Comparison of ENCODE assay signal across 20 cellular contexts in the genomic region with DNA sequence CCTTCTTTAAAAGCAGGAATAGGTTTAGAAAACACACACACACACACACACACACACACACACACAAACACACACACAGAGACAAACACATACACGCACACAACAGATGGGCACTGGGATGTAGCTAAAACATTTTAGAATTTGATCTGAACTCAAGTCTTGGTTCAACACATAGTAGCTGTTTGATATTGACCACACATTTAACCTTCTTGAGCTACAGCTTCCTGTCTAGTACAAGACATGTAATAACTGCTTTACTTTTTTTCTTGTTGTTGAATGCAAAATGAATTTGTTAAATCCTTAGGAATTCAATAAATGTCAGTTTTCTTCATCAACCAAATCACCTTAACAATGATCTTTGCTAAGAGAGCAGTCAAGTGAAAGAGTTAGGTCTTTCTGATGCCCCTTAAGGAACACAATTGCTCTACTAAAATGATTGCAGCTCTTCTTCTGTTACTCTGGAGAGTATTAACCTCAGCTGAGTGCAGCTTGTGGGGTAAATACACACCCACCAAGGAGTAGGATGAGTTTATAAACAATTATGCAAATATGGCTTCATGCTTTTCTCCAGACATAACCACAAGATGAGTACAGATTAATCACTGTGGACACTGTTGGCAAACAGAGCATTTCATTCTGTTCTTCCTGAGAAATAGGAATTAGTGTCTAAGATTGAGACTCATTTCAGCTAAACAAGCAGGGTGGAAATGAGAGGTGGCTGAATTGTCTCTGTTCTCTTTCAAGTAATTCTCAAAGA.
DNase-seq lines count a peak whose midpoint lies in the region; ATAC-seq lines count a peak whose summit lies in the region.
"Had no signal": no experiment of that assay in that cellular context is flagged by ENCODE, and none has a peak within 500 bp of the region (broad histone marks: within the 10 kb centered on the region; RNA-seq: fewer than 3 reads in every experiment).

No MANE protein-coding gene starts in this region.

- peak overlapping the region; percentile 69 for H4K91ac ChIP-seq in mesenchymal stem cell (ENCODE audit: low read length)

- no peak overlapping the region for H3K18ac ChIP-seq in mesenchymal stem cell (ENCODE audit: low read depth in 1 of 2, low read length in 2 of 2)

- no peaks in the 10 kb centered on the region for H3K36me3 ChIP-seq in BLaER1 treated with 17β-estradiol and CSF1 and Interleukin-3, amounts not matched to agents 10 nM and 100 nM
- H3K36me3 ChIP-seq in mesenchymal stem cell (ENCODE audit: control insufficient read depth in 1 of 2, insufficient read depth in 2 of 2, low read depth in 1 of 2, low read length in 2 of 2), result no peaks in the 10 kb centered on the region
- H3K36me3 ChIP-seq: heart left ventricle had no signal

- H4K8ac ChIP-seq in mesenchymal stem cell (ENCODE audit: low read length), result no peak overlapping the region

- intact Hi-C loops in left colon (cut with DNase I, micrococcal nuclease), result no loop called here

- no peak for ATAC-seq in left colon
- ATAC-seq: naive thymus-derived CD8-positive, alpha-beta T cell had no signal

- H3K4me3 ChIP-seq in BLaER1 treated with 17β-estradiol and CSF1 and Interleukin-3, amounts not matched to agents 10 nM and 100 nM, result no peak overlapping the region
- H3K4me3 ChIP-seq in mesenchymal stem cell (ENCODE audit: insufficient read depth in 1 of 2, low read depth in 1 of 2, low read length in 2 of 2), result no peak overlapping the region
- H3K4me3 ChIP-seq: heart left ventricle had no signal

- H3K9me3 ChIP-seq in BLaER1 treated with 17β-estradiol and CSF1 and Interleukin-3, amounts not matched to agents 10 nM and 100 nM (replicated peaks in 1 of 11), result no peaks in the 10 kb centered on the region
- no peaks in the 10 kb centered on the region for H3K9me3 ChIP-seq in mesenchymal stem cell (ENCODE audit: control insufficient read depth, low read length)
- H3K9me3 ChIP-seq: heart left ventricle had no signal

- H3K9ac ChIP-seq in BLaER1 treated with 17β-estradiol and CSF1 and Interleukin-3, amounts not matched to agents 10 nM and 100 nM, result no peak overlapping the region
- peak overlapping the region; percentile 36 for H3K9ac ChIP-seq in mesenchymal stem cell (ENCODE audit: low read length)

- H2BK5ac ChIP-seq in mesenchymal stem cell (ENCODE audit: low read depth, low read length, poor library complexity, severe bottlenecking), result no peak overlapping the region

- H3K27ac ChIP-seq in BLaER1 treated with 17β-estradiol and CSF1 and Interleukin-3, amounts not matched to agents 10 nM and 100 nM, result no peak overlapping the region
- no peak overlapping the region for H3K27ac ChIP-seq in mesenchymal stem cell (ENCODE audit: low read length, poor library complexity, severe bottlenecking)
- H3K27ac ChIP-seq: heart left ventricle had no signal

- no peak overlapping the region for H3K4ac ChIP-seq in mesenchymal stem cell (ENCODE audit: low read depth in 1 of 2, low read length in 2 of 2)

- peaks cover 0 to 24% (median 18%) of the 10 kb centered on the region in 10 experiments; a peak in 15 of 20 replicates for H3K4me1 ChIP-seq in BLaER1 treated with 17β-estradiol and CSF1 and Interleukin-3, amounts not matched to agents 10 nM and 100 nM
- no peaks in the 10 kb centered on the region for H3K4me1 ChIP-seq in mesenchymal stem cell (ENCODE audit: control insufficient read depth, insufficient read depth, low read depth, low read length)
- H3K4me1 ChIP-seq: heart left ventricle had no signal

- peak overlapping the region in 1 of 2 experiments; percentile 63 for H2BK12ac ChIP-seq in mesenchymal stem cell (ENCODE audit: low read length in 2 of 2)

- H2AK5ac ChIP-seq in mesenchymal stem cell (ENCODE audit: low read length, severe bottlenecking), result no peak overlapping the region

- 8% methylated on average over 1 of the region's 1 CpG for WGBS in mesenchymal stem cell

- no peak overlapping the region for H2BK15ac ChIP-seq in mesenchymal stem cell (ENCODE audit: low read depth, poor library complexity, severe bottlenecking)

- no peaks in the 10 kb centered on the region for H4K20me1 ChIP-seq in BLaER1 treated with 17β-estradiol and CSF1 and Interleukin-3, amounts not matched to agents 10 nM and 100 nM

- no peaks in the 10 kb centered on the region for H3K79me1 ChIP-seq in mesenchymal stem cell (replicated peaks; ENCODE audit: low read length, poor library complexity, severe bottlenecking)

- no peak overlapping the region for H2BK120ac ChIP-seq in mesenchymal stem cell (ENCODE audit: low read depth, low read length)

- H3K14ac ChIP-seq in mesenchymal stem cell (ENCODE audit: low read length in 2 of 2), result no peak overlapping the region

- DNase-seq in NCI-H226 (peak; percentile 7), dedifferentiated amniotic fluid mesenchymal stem cell (ENCODE audit: extremely low spot score) (peak; percentile 20), mesenchymal stem cell (peak; percentile 93), dermis blood vessel endothelial cell (no peak), DMS153 (lab: John Stamatoyannopoulos, UW) (no peak), HuH-7 (ENCODE audit: low spot score) (no peak), left colon (no peak)
- DNase-seq: activated CD4-positive, alpha-beta T cell treated with anti-CD3 and anti-CD28 coated beads, Interleukin-2, amount 10 ng/mL, durations not matched to agents 7 days and 5 days; activated T-cell treated with anti-CD3 and anti-CD28 coated beads, Interleukin-2, amount 50 U/mL, for 48 hours; amniotic stem cell; DND-41; effector CD4-positive, alpha-beta T cell; heart left ventricle; KBM-7; naive thymus-derived CD8-positive, alpha-beta T cell; NCI-H146; NCI-H510A; RPMI8226; stimulated activated CD4-positive, alpha-beta T cell treated with anti-CD3 and anti-CD28 coated beads, Interleukin-4, amount 100 ng/mL, for 1 hour had no signal

- no peak overlapping the region for H3K23ac ChIP-seq in mesenchymal stem cell (ENCODE audit: low read length in 2 of 2)

- no peak overlapping the region for H2AFZ ChIP-seq in mesenchymal stem cell (ENCODE audit: low read depth, low read length)

- peak overlapping the region in 8 of 11 experiments; percentile 18 to 75 (median 57); a peak in 14 of 22 replicates for H3K4me2 ChIP-seq in BLaER1 treated with 17β-estradiol and CSF1 and Interleukin-3, amounts not matched to agents 10 nM and 100 nM
- no peak overlapping the region for H3K4me2 ChIP-seq in mesenchymal stem cell (ENCODE audit: low read length, poor library complexity, severe bottlenecking)

- H3K27me3 ChIP-seq in BLaER1 treated with 17β-estradiol and CSF1 and Interleukin-3, amounts not matched to agents 10 nM and 100 nM, result no peaks in the 10 kb centered on the region
- no peaks in the 10 kb centered on the region for H3K27me3 ChIP-seq in mesenchymal stem cell (ENCODE audit: control insufficient read depth in 1 of 2, insufficient read depth in 1 of 2, low read length in 2 of 2)
- H3K27me3 ChIP-seq: heart left ventricle had no signal

Comparison
In these comparisons a context has a peak if more than half of its experiments do, and no peak if none do; other contexts are left out.
1. DNase-seq: peak in NCI-H226 (single experiment), dedifferentiated amniotic fluid mesenchymal stem cell (single experiment) and mesenchymal stem cell (single experiment); none in dermis blood vessel endothelial cell (single experiment), DMS153 (single experiment), HuH-7 (single experiment) and left colon (0 of 2).